ENCODE assay signal across 22 cellular contexts in genomic region chr9:136499935-136500910, GRCh38. TPM values are rescaled to one million over a fixed set of nuclear protein-coding genes. Genes with fewer than 3 reads are reported as not detected.
DNase-seq lines count a peak whose midpoint lies in the region; ATAC-seq, FAIRE-seq and TF ChIP-seq lines count a peak whose summit lies in the region.
"Had no signal": no experiment of that assay in that cellular context is flagged by ENCODE, and none has a peak within 500 bp of the region (broad histone marks: within the 10 kb centered on the region; RNA-seq: fewer than 3 reads in every experiment).

No MANE protein-coding gene starts in this region.

- H2AFZ ChIP-seq in K562 (ENCODE audit: low read depth, low read length): no peak overlapping the region
- H2AFZ ChIP-seq in osteoblast (ENCODE audit: low read length): no peak overlapping the region

- intact Hi-C loops in K562 (cut with micrococcal nuclease): no loop called here

- H3K36me3 ChIP-seq in K562 (ENCODE audit: control insufficient read depth, insufficient read depth, low read length) (peaks cover 86% of the 10 kb centered on the region; the same call in 1 of the 3 replicates), osteoblast (ENCODE audit: insufficient read depth, low read length) (peaks cover 34% of the 10 kb centered on the region)

- TF ChIP-seq EP300 in K562 (IDR thresholded peaks at IDR 0.05; ENCODE audit: low read length): no peak

- no peaks in the 10 kb centered on the region for H3K27me3 Mint-ChIP-seq in activated CD4-positive, alpha-beta T cell treated with anti-CD3 and anti-CD28 coated beads, Interleukin-2, amount 10 ng/mL, durations not matched to agents 7 days and 5 days
- H3K27me3 Mint-ChIP-seq: CD8-positive, alpha-beta memory T cell had no signal

- peak overlapping the region; percentile 13 for H3K27ac Mint-ChIP-seq in activated CD4-positive, alpha-beta T cell treated with anti-CD3 and anti-CD28 coated beads, Interleukin-2, amount 10 ng/mL, durations not matched to agents 7 days and 5 days

- TF ChIP-seq POLR2A in K562 (conservative IDR thresholded peaks at IDR 0.05): no peak

- BruUV-seq in K562 (replicated peaks; lab: Mats Ljungman, UMichigan): no TSS peak

- H3K9me3 ChIP-seq in K562 (replicated peaks; ENCODE audit: control insufficient read depth, insufficient read depth, low read depth, low read length): no peaks in the 10 kb centered on the region
- H3K9me3 ChIP-seq in osteoblast (ENCODE audit: low read depth, low read length): no peaks in the 10 kb centered on the region

- POLR2A ChIA-PET in activated CD4-positive, alpha-beta T cell treated with anti-CD3 and anti-CD28 coated beads, Interleukin-2, amount 10 ng/mL, durations not matched to agents 7 days and 5 days (lab: Charles Lee): no interaction called here
- POLR2A ChIA-PET in K562 (lab: Yijun Ruan, JAX) (interaction anchor here (0.6 to 1.2 kb wide), 2 partner anchors 16 to 200 kb away, joined by 3 read pairs; no protein-coding TSS in a partner anchor), HEK293T (lab: Yijun Ruan, JAX) (interaction anchor here (1.3 kb wide), 1 partner anchor 17 kb away, joined by 3 read pairs; no protein-coding TSS in a partner anchor)

- FAIRE-seq in K562 (lab: Jason Lieb, UNC): no peak
- FAIRE-seq: A204.1, HTR-8/SVneo had no signal

- no peak for TF ChIP-seq RAD21 in K562 (CRISPR knock-in tag; conservative IDR thresholded peaks at IDR 0.05 in 1 of 2, IDR thresholded peaks at IDR 0.05 in 1 of 2)

- no peak for ATAC-seq in K562
- ATAC-seq: Panc1 had no signal

- H3K4me1 ChIP-seq in K562 (replicated peaks in 1 of 2; ENCODE audit: control insufficient read depth in 2 of 2, insufficient read depth in 2 of 2, low read length in 2 of 2) (peaks cover 0 to 34% of the 10 kb centered on the region in 2 experiments; a peak in 2 of 5 replicates), osteoblast (ENCODE audit: insufficient read depth, low read length) (no peaks in the 10 kb centered on the region)

- H3K27ac ChIP-seq in K562 (ENCODE audit: extremely low read depth, low read depth, low read length): no peak overlapping the region
- no peak overlapping the region for H3K27ac ChIP-seq in osteoblast (ENCODE audit: low read depth, low read length)
- H3K27ac ChIP-seq: C4-2B had no signal

- CTCF ChIA-PET in activated CD4-positive, alpha-beta T cell treated with anti-CD3 and anti-CD28 coated beads, Interleukin-2, amount 10 ng/mL, durations not matched to agents 7 days and 5 days (lab: Charles Lee): interaction anchor here (0.5 to 2.1 kb wide), 3 partner anchors 11 to 410 kb away, joined by 3 to 5 read pairs (median 4); no protein-coding TSS in a partner anchor
- CTCF ChIA-PET in K562 (lab: Yijun Ruan, JAX; ENCODE audit: low intra/inter-chr PET ratio): no interaction called here
- CTCF ChIA-PET in HEK293T (lab: Yijun Ruan, JAX): no interaction called here

- peaks cover 31% of the 10 kb centered on the region for H3K36me3 Mint-ChIP-seq in activated CD4-positive, alpha-beta T cell treated with anti-CD3 and anti-CD28 coated beads, Interleukin-2, amount 10 ng/mL, durations not matched to agents 7 days and 5 days (ENCODE audit: low read depth)

- no peak for DNase-seq in activated CD4-positive, alpha-beta T cell treated with anti-CD3 and anti-CD28 coated beads, Interleukin-2, amount 10 ng/mL, durations not matched to agents 7 days and 5 days
- no peak for DNase-seq in activated CD4-positive, alpha-beta T cell treated with anti-CD3 and anti-CD28 coated beads for 48 hours
- peak; percentile 45 for DNase-seq in NCI-H1694 treated with DMSO at 0.1 percent for 48 hours (lab: John Stamatoyannopoulos, UW)
- DNase-seq in K562 (ENCODE audit: extremely low read depth in 1 of 4, low spot score in 3 of 4): no peak
- DNase-seq in osteoblast (ENCODE audit: insufficient read length, low spot score, missing footprints): peak; percentile 90
- DNase-seq in central memory CD4-positive, alpha-beta T cell: no peak
- no peak for DNase-seq in HEK293T (ENCODE audit: extremely low spot score)
- DNase-seq: Calu3; CD8-positive, alpha-beta memory T cell; DMS79; GOT3; HCEC 1CT; IMR-90; NCI-H1105; NCI-H146; NCI-H2081; NCI-H446 treated with DMSO at 0.1 percent for 48 hours; NK-92 treated with Interleukin-12 subunit alpha and Interleukin-12 subunit beta, amount 100 ng/mL, for 24 hours had no signal

- in situ Hi-C loops in K562 (cut with MboI): no loop called here

- no peaks in the 10 kb centered on the region for H3K9me3 Mint-ChIP-seq in activated CD4-positive, alpha-beta T cell treated with anti-CD3 and anti-CD28 coated beads, Interleukin-2, amount 10 ng/mL, durations not matched to agents 7 days and 5 days
- H3K9me3 Mint-ChIP-seq: CD8-positive, alpha-beta memory T cell had no signal

- H4K20me1 ChIP-seq in K562 (replicated peaks; ENCODE audit: control insufficient read depth, insufficient read depth, low read length) (no peaks in the 10 kb centered on the region), osteoblast (ENCODE audit: insufficient read depth, low read length) (no peaks in the 10 kb centered on the region)

- H3K4me3 ChIP-seq in K562 (no peak overlapping the region), osteoblast (ENCODE audit: insufficient read depth, low read length) (no peak overlapping the region)

- WGBS in K562 (ENCODE audit: insufficient coverage, low coverage, missing lambda C conversion rate): 87% methylated on average over 24 of the region's 50 CpGs

- H3K9me1 ChIP-seq in K562 (ENCODE audit: control insufficient read depth, insufficient read depth, low read length): no peaks in the 10 kb centered on the region

- H3K79me2 ChIP-seq in K562 (ENCODE audit: control insufficient read depth, insufficient read depth, low read length) (no peaks in the 10 kb centered on the region), osteoblast (ENCODE audit: insufficient read depth, low read length) (no peaks in the 10 kb centered on the region)

- no peak overlapping the region; a peak in 1 of 4 replicates for H3K9ac ChIP-seq in K562 (ENCODE audit: insufficient read depth in 1 of 2, low read depth in 2 of 2, low read length in 2 of 2)

- H3K4me2 ChIP-seq in K562 (ENCODE audit: insufficient read depth, low read length): no peak overlapping the region
- no peak overlapping the region for H3K4me2 ChIP-seq in osteoblast (ENCODE audit: insufficient read depth, low read length)

- no peak for TF ChIP-seq CTCF in K562 (IDR thresholded peaks at IDR 0.05 in 2 of 3, conservative IDR thresholded peaks at IDR 0.05 in 1 of 3; ENCODE audit: insufficient read depth in 2 of 3, low read depth in 1 of 3, low read length in 3 of 3)
- no peak for TF ChIP-seq CTCF in osteoblast (IDR thresholded peaks at IDR 0.05; ENCODE audit: extremely low read depth, low read depth, low read length)

- no peak overlapping the region for H3K4me3 Mint-ChIP-seq in activated CD4-positive, alpha-beta T cell treated with anti-CD3 and anti-CD28 coated beads, Interleukin-2, amount 10 ng/mL, durations not matched to agents 7 days and 5 days
- H3K4me3 Mint-ChIP-seq: CD8-positive, alpha-beta memory T cell had no signal

- H3K27me3 ChIP-seq in K562 (ENCODE audit: control insufficient read depth in 2 of 2, insufficient read depth in 2 of 2, low read length in 2 of 2): no peaks in the 10 kb centered on the region
- H3K27me3 ChIP-seq in osteoblast (ENCODE audit: insufficient read depth, low read length): no peaks in the 10 kb centered on the region

- no peaks in the 10 kb centered on the region for H3K4me1 Mint-ChIP-seq in activated CD4-positive, alpha-beta T cell treated with anti-CD3 and anti-CD28 coated beads, Interleukin-2, amount 10 ng/mL, durations not matched to agents 7 days and 5 days
- H3K4me1 Mint-ChIP-seq: CD8-positive, alpha-beta memory T cell had no signal

RNA-seq across cellular contexts. Expression of gene SEC16A, which starts 17.4 kb away (rescaled TPM):
- 10 to 100 TPM; 72.1 to 74.5 TPM for total RNA-seq in activated CD4-positive, alpha-beta T cell treated with anti-CD3 and anti-CD28 coated beads, Interleukin-2, amount 10 ng/mL, durations not matched to agents 7 days and 5 days
- 131 and 191 TPM in 2 replicates for total RNA-seq in K562 (2011; cell fraction: chromatin; rRNA removed; ENCODE audit: low replicate concordance)
- total RNA-seq in K562 (2011; cell fraction: nucleolus; rRNA removed): 87.9 and 99.6 TPM in 2 replicates
- 87.4 and 93.4 TPM in 2 replicates for total RNA-seq in K562 (2011; cell fraction: nucleoplasm; rRNA removed)
- total RNA-seq in K562 (2014; rRNA removed) (17.1 and 20.1 TPM in 2 replicates), K562 (2014; rRNA removed; fragmentation: Illumina TruSeq; extraction: Trizol) (9.1 and 9.3 TPM in 2 replicates), K562 (2015; rRNA removed; fragmentation: Illumina TruSeq; extraction: Trizol) (8.7 and 11.1 TPM in 2 replicates), K562 (2021) (56.1 and 62.8 TPM in 2 replicates), osteoblast (36.8 and 38.4 TPM in 2 replicates)
- polyA plus RNA-seq in K562 (2011; rRNA removed) (14.0 and 25.1 TPM in 2 replicates), K562 (2014; fragmentation: Illumina TruSeq; extraction: Trizol) (44.6 and 47.6 TPM in 2 replicates), K562 (2014; fragmentation: Nextera tagmentation; extraction: Ambion mirVana) (10 to 100 TPM in 1 of 2 experiments, 1 to 10 TPM in 1; 8.3 to 12.0 TPM), K562 (2014; rRNA removed) (30.9 and 32.2 TPM in 2 replicates)
- 14.1 and 19.3 TPM in 2 replicates for polyA plus RNA-seq in K562 (2011; cell fraction: cytosol; rRNA removed)
- 83.4 and 92.4 TPM in 2 replicates for polyA plus RNA-seq in K562 (2011; cell fraction: nucleus; rRNA removed)
- polyA plus RNA-seq in K562 (2012): 40.9 and 50.7 TPM in 2 replicates
- 9.3 and 13.0 TPM in 2 replicates for polyA minus RNA-seq in K562 (2011; rRNA and poly(A)+ RNA removed)
- 32.1 and 45.6 TPM in 2 replicates for polyA minus RNA-seq in K562 (2011; cell fraction: cytosol; rRNA and poly(A)+ RNA removed)
- polyA minus RNA-seq in K562 (2011; cell fraction: nucleus; rRNA and poly(A)+ RNA removed): 19.7 and 31.5 TPM in 2 replicates

RNA-seq across cellular contexts. Expression of gene NOTCH1, which starts 45.6 kb away (rescaled TPM):
- 10 to 100 TPM; 73.6 to 74.4 TPM for total RNA-seq in activated CD4-positive, alpha-beta T cell treated with anti-CD3 and anti-CD28 coated beads, Interleukin-2, amount 10 ng/mL, durations not matched to agents 7 days and 5 days
- 19.9 and 65.7 TPM in 2 replicates for total RNA-seq in K562 (2011; cell fraction: chromatin; rRNA removed; ENCODE audit: low replicate concordance)
- total RNA-seq in K562 (2011; cell fraction: nucleolus; rRNA removed): 52.4 and 65.7 TPM in 2 replicates
- total RNA-seq in K562 (2011; cell fraction: nucleoplasm; rRNA removed): 25.2 and 35.0 TPM in 2 replicates
- total RNA-seq in K562 (2014; rRNA removed) (7.1 and 12.0 TPM in 2 replicates), K562 (2014; rRNA removed; fragmentation: Illumina TruSeq; extraction: Trizol) (0.69 and 0.73 TPM in 2 replicates), K562 (2015; rRNA removed; fragmentation: Illumina TruSeq; extraction: Trizol) (2.3 and 2.8 TPM in 2 replicates), K562 (2021) (26.7 and 31.4 TPM in 2 replicates), osteoblast (10.5 and 14.4 TPM in 2 replicates)
- polyA plus RNA-seq in K562 (2011; rRNA removed) (1.2 and 2.2 TPM in 2 replicates), K562 (2014; fragmentation: Illumina TruSeq; extraction: Trizol) (2.6 and 6.3 TPM in 2 replicates), K562 (2014; fragmentation: Nextera tagmentation; extraction: Ambion mirVana) (under 1 TPM; 0.03 to 0.04 TPM), K562 (2014; rRNA removed) (8.2 and 8.6 TPM in 2 replicates)
- polyA plus RNA-seq in K562 (2011; cell fraction: cytosol; rRNA removed): 2.9 and 4.9 TPM in 2 replicates
- polyA plus RNA-seq in K562 (2011; cell fraction: nucleus; rRNA removed): 13.3 and 22.9 TPM in 2 replicates
- polyA plus RNA-seq in K562 (2012): 10.2 and 14.1 TPM in 2 replicates
- 2.0 and 2.8 TPM in 2 replicates for polyA minus RNA-seq in K562 (2011; rRNA and poly(A)+ RNA removed)
- 35.0 and 45.4 TPM in 2 replicates for polyA minus RNA-seq in K562 (2011; cell fraction: cytosol; rRNA and poly(A)+ RNA removed)
- polyA minus RNA-seq in K562 (2011; cell fraction: nucleus; rRNA and poly(A)+ RNA removed): 15.9 and 18.9 TPM in 2 replicates

Comparison
In these comparisons a context has a peak if more than half of its experiments do, and no peak if none do; other contexts are left out.
1. DNase-seq: peak in NCI-H1694 treated with DMSO at 0.1 percent for 48 hours (single experiment) and osteoblast (single experiment); none in activated CD4-positive, alpha-beta T cell treated with anti-CD3 and anti-CD28 coated beads, Interleukin-2, amount 10 ng/mL, durations not matched to agents 7 days and 5 days (single experiment), activated CD4-positive, alpha-beta T cell treated with anti-CD3 and anti-CD28 coated beads for 48 hours (single experiment), K562 (0 of 4), central memory CD4-positive, alpha-beta T cell (single experiment) and HEK293T (single experiment).